In the genomic region with DNA sequence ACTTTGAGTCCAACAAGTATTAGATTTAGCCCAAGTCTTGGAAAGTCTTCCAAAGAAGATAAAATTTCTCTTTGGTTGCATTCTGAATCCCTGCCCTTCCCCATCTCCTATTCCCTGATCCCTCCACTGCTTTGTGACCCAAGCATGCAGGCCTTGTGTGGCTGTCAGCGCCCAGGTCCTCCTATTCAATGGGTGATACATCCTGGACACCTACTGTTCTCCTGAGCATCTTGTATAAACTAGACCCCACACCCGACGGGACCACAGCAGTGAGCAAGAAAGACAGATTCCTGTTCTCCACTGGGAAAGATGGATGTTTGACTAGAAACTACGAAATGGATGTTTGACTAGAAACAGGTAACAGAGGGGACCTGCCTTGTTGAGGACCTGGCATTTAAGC, we compare ENCODE assay signal across 29 cellular contexts.
"Had no signal": no experiment of that assay in that cellular context is flagged by ENCODE, and none has a peak within 500 bp of the region (broad histone marks: within the 10 kb centered on the region; RNA-seq: fewer than 3 reads in every experiment).

No MANE protein-coding gene starts in this region.

- H3K4me2 ChIP-seq: hepatocyte, neural progenitor cell had no signal

- H3K4me1 Mint-ChIP-seq: memory B cell; naive thymus-derived CD8-positive, alpha-beta T cell had no signal

- H3K4me1 ChIP-seq: neural progenitor cell, prostate gland, right atrium auricular region, tibial nerve had no signal

- H3K9ac ChIP-seq: neural progenitor cell had no signal

- FAIRE-seq: colon, endothelial cell of umbilical vein, frontal cortex, kidney, urothelium cell line had no signal

- H3K27ac Mint-ChIP-seq: memory B cell, neural progenitor cell had no signal

- H3K4me3 Mint-ChIP-seq: memory B cell; mesothelial cell of epicardium; naive thymus-derived CD8-positive, alpha-beta T cell; neural progenitor cell had no signal

- DNase-seq: central memory CD4-positive, alpha-beta T cell; dorsolateral prefrontal cortex; effector CD8-positive, alpha-beta T cell; erythroblast; kidney; naive thymus-derived CD8-positive, alpha-beta T cell; nucleus accumbens; stimulated activated CD4-positive, alpha-beta T cell treated with anti-CD3 and anti-CD28 coated beads, Interleukin-12 subunit alpha, Interleukin-12 subunit beta, amount 100 ng/mL, for 4 hours; stimulated activated CD4-positive, alpha-beta T cell treated with anti-CD3 and anti-CD28 coated beads, Interleukin-1b, Interleukin-23, amount 100 ng/mL, for 48 hours; stimulated activated CD4-positive, alpha-beta T cell treated with anti-CD3 and anti-CD28 coated beads, Interleukin-4, amount 100 ng/mL, for 1 hour; stimulated activated CD8-positive, alpha-beta memory T cell treated with anti-CD3 and anti-CD28 coated beads, Interleukin-4, amount 100 ng/mL, for 48 hours; stimulated activated naive CD4-positive, alpha-beta T cell treated with Interleukin-2 at 50 U/mL for 16 hours; stomach had no signal

- ATAC-seq: left lobe of liver; naive thymus-derived CD8-positive, alpha-beta T cell; sciatic nerve had no signal

- H2AFZ ChIP-seq: hepatocyte, neural progenitor cell had no signal

- H3K9me3 ChIP-seq: prostate gland, right atrium auricular region, stomach, tibial nerve, upper lobe of left lung had no signal

- H3K36me3 ChIP-seq: neural progenitor cell, prostate gland, right atrium auricular region, stomach, tibial nerve, upper lobe of left lung had no signal

- H3K27me3 ChIP-seq: hepatocyte, neural progenitor cell, right atrium auricular region, stomach, tibial nerve, upper lobe of left lung had no signal

- H3K9me3 Mint-ChIP-seq: memory B cell; mesothelial cell of epicardium; naive thymus-derived CD8-positive, alpha-beta T cell; neural progenitor cell had no signal

- H3K36me3 Mint-ChIP-seq: memory B cell; mesothelial cell of epicardium; naive thymus-derived CD8-positive, alpha-beta T cell had no signal

- H3K4me3 ChIP-seq: dorsolateral prefrontal cortex, hepatocyte, lung, neural progenitor cell, prostate gland, right atrium auricular region, smooth muscle cell, stomach, tibial nerve, upper lobe of left lung had no signal

- H3K27ac ChIP-seq: dorsolateral prefrontal cortex, hepatocyte, neural progenitor cell, prostate gland, right atrium auricular region, stomach, tibial nerve, upper lobe of left lung had no signal
